Comparison of ENCODE assay signal across 10 cellular contexts in the genomic region with DNA sequence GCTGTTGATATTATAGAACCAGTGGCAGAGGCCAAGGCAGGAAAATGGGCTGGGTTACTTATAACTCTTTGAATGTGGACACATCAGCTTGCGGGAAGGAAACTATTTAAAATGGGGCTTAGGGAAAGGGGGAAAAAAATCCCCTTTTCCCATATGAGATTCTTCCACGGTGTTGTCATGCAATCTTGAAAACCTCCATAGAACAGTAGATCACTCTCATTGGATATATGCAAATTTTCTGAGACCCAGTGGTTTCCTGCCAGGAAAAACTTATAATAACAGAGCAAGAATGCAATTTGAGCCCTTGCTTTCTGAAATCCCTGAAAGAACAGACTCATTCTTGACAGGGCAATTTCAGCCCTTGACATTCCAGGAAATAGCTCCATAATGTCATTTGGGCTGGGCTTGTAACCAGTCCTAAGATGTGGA. TPM values are rescaled to one million over a fixed set of nuclear protein-coding genes. Genes with fewer than 3 reads are reported as not detected.
DNase-seq lines count a peak whose midpoint lies in the region; ATAC-seq, FAIRE-seq and TF ChIP-seq lines count a peak whose summit lies in the region.
"Had no signal": no experiment of that assay in that cellular context is flagged by ENCODE, and none has a peak within 500 bp of the region (broad histone marks: within the 10 kb centered on the region; RNA-seq: fewer than 3 reads in every experiment).

No MANE protein-coding gene starts in this region.

- ATAC-seq in gastroesophageal sphincter (peak; percentile 31), HG03025 (IDR thresholded peaks at IDR 0.05; ENCODE audit: low FRiP score, unreplicated experiment) (no peak), HG03342 (IDR thresholded peaks at IDR 0.05; ENCODE audit: unreplicated experiment) (no peak)

- TF ChIP-seq CTCF in gastroesophageal sphincter (IDR thresholded peaks at IDR 0.05) = no peak

- no peaks in the 10 kb centered on the region for H3K9me3 Mint-ChIP-seq in activated CD4-positive, alpha-beta memory T cell treated with anti-CD3 and anti-CD28 coated beads for 36 hours
- H3K9me3 Mint-ChIP-seq: memory B cell had no signal

- peaks cover 16 to 51% (median 33%) of the 10 kb centered on the region in 3 donors for H3K4me1 ChIP-seq in gastroesophageal sphincter

- H3K27ac Mint-ChIP-seq in activated CD4-positive, alpha-beta memory T cell treated with anti-CD3 and anti-CD28 coated beads for 36 hours = no peak overlapping the region
- H3K27ac Mint-ChIP-seq: memory B cell had no signal

- peak; percentile 99 for FAIRE-seq in G401.6 (lab: Jason Lieb, UNC)

- POLR2A ChIA-PET in activated CD4-positive, alpha-beta memory T cell treated with anti-CD3 and anti-CD28 coated beads for 36 hours (lab: Charles Lee) = no interaction called here

- CTCF ChIA-PET in activated CD4-positive, alpha-beta memory T cell treated with anti-CD3 and anti-CD28 coated beads for 36 hours (lab: Charles Lee) = no interaction called here

- in situ Hi-C loops in SK-MEL-5 (cut with HindIII; ENCODE audit: low pct_unique_long_range_greater_than_20kb, low sequenced_read_pairs) = no loop called here

- no peak overlapping the region for H3K4me3 ChIP-seq in gastroesophageal sphincter

- peak overlapping the region in 3 of 4 donors; percentile 53 to 59 (median 58) for H3K27ac ChIP-seq in gastroesophageal sphincter
- H3K27ac ChIP-seq: KMS-11 had no signal

- WGBS in gastroesophageal sphincter (ENCODE audit: low coverage in 1 of 2), 2 donors = 0 to 19% methylated on average over 2 of the region's 2 CpGs

- no peaks in the 10 kb centered on the region for H3K36me3 ChIP-seq in gastroesophageal sphincter

- DNase-seq in SK-MEL-5 (ENCODE audit: low read depth, low spot score) (peak; percentile 71), pulmonary artery endothelial cell (ENCODE audit: low read depth, low spot score) (peak; percentile 89), RPMI8226 (no peak)
- DNase-seq in activated CD4-positive, alpha-beta memory T cell treated with anti-CD3 and anti-CD28 coated beads for 36 hours = no peak

- H3K36me3 Mint-ChIP-seq in activated CD4-positive, alpha-beta memory T cell treated with anti-CD3 and anti-CD28 coated beads for 36 hours = no peaks in the 10 kb centered on the region
- H3K36me3 Mint-ChIP-seq: memory B cell had no signal

- peaks cover 9% of the 10 kb centered on the region for H3K4me1 Mint-ChIP-seq in activated CD4-positive, alpha-beta memory T cell treated with anti-CD3 and anti-CD28 coated beads for 36 hours (ENCODE audit: low read depth)
- H3K4me1 Mint-ChIP-seq: memory B cell had no signal

- no peaks in the 10 kb centered on the region for H3K27me3 ChIP-seq in gastroesophageal sphincter

- H3K4me3 Mint-ChIP-seq in activated CD4-positive, alpha-beta memory T cell treated with anti-CD3 and anti-CD28 coated beads for 36 hours = no peak overlapping the region
- H3K4me3 Mint-ChIP-seq: memory B cell had no signal

- intact Hi-C loops in activated CD4-positive, alpha-beta memory T cell treated with anti-CD3 and anti-CD28 coated beads for 36 hours (cut with micrococcal nuclease) = no loop called here

- no peak for TF ChIP-seq EP300 in gastroesophageal sphincter (IDR thresholded peaks at IDR 0.05)

- TF ChIP-seq POLR2A in gastroesophageal sphincter (IDR thresholded peaks at IDR 0.05) = no peak

- H3K9me3 ChIP-seq in gastroesophageal sphincter = no peaks in the 10 kb centered on the region

- H3K27me3 Mint-ChIP-seq in activated CD4-positive, alpha-beta memory T cell treated with anti-CD3 and anti-CD28 coated beads for 36 hours = peaks cover 13% of the 10 kb centered on the region

RNA-seq across cellular contexts. Expression of a gene that starts 31.1 kb away (rescaled TPM):
- not detected in 2 replicates for total RNA-seq in SK-MEL-5 (2014; rRNA removed; shearing (Covaris generic))
- polyA plus RNA-seq in SK-MEL-5 (2015; cell fraction: cytosol; rRNA removed) = not detected in 2 replicates
- not detected in 2 replicates for polyA plus RNA-seq in SK-MEL-5 (2015; cell fraction: nucleus; rRNA removed)
- total RNA-seq in gastroesophageal sphincter (not detected), pulmonary artery endothelial cell (not detected in 2 replicates)
- total RNA-seq in activated CD4-positive, alpha-beta memory T cell treated with anti-CD3 and anti-CD28 coated beads for 36 hours = not detected

Comparison
In these comparisons a context has a peak if more than half of its experiments do, and no peak if none do; other contexts are left out.
1. DNase-seq: peak in SK-MEL-5 (single experiment) and pulmonary artery endothelial cell (single experiment); none in activated CD4-positive, alpha-beta memory T cell treated with anti-CD3 and anti-CD28 coated beads for 36 hours (single experiment) and RPMI8226 (single experiment).